In genomic region chr12:53961025-53961761, GRCh38 we compare ENCODE assay signal across 14 cellular contexts. TPM values are rescaled to one million over a fixed set of nuclear protein-coding genes. Genes with fewer than 3 reads are reported as not detected.
DNase-seq lines count a peak whose midpoint lies in the region; ATAC-seq, FAIRE-seq and TF ChIP-seq lines count a peak whose summit lies in the region.
"Had no signal": no experiment of that assay in that cellular context is flagged by ENCODE, and none has a peak within 500 bp of the region (broad histone marks: within the 10 kb centered on the region; RNA-seq: fewer than 3 reads in every experiment).

No MANE protein-coding gene starts in this region.

- H3K4me3 ChIP-seq in A549: no peak overlapping the region
- no peak overlapping the region for H3K4me3 ChIP-seq in WERI-Rb-1 (ENCODE audit: low read depth, low read length)
- H3K4me3 ChIP-seq in lower lobe of right lung: no peak overlapping the region
- H3K4me3 ChIP-seq: esophagus squamous epithelium had no signal

- H3K36me3 ChIP-seq in WERI-Rb-1: no peaks in the 10 kb centered on the region
- H3K36me3 ChIP-seq in lower lobe of right lung: no peaks in the 10 kb centered on the region
- H3K36me3 ChIP-seq: esophagus squamous epithelium had no signal

- H3K27ac ChIP-seq in A549: no peak overlapping the region
- H3K27ac ChIP-seq in WERI-Rb-1: no peak overlapping the region
- no peak overlapping the region for H3K27ac ChIP-seq in lower lobe of right lung
- H3K27ac ChIP-seq: esophagus squamous epithelium had no signal

- intact Hi-C loops in lower lobe of right lung (cut with DNase I): no loop called here

- CTCF ChIA-PET in A549 (lab: Yijun Ruan, JAX): interaction anchor here (0.6 to 2.6 kb wide), 10 partner anchors 8 to 259 kb away, joined by 3 to 9 read pairs (median 4); partner anchors contain the start of gene HOXC10

- H3K4me1 ChIP-seq in A549 (peaks cover 9% of the 10 kb centered on the region; the same call in 1 of the 3 replicates), lower lobe of right lung (peaks cover 6% of the 10 kb centered on the region)

- no peak for TF ChIP-seq EP300 in A549 (IDR thresholded peaks at IDR 0.05)

- no peak for TF ChIP-seq POLR2A in A549 (IDR thresholded peaks at IDR 0.05; ENCODE audit: low read length)

- no peak for FAIRE-seq in A549 (lab: Jason Lieb, UNC)

- H3K9me3 ChIP-seq in A549 (no peaks in the 10 kb centered on the region), WERI-Rb-1 (ENCODE audit: severe bottlenecking) (no peaks in the 10 kb centered on the region), lower lobe of right lung (no peaks in the 10 kb centered on the region)
- H3K9me3 ChIP-seq: esophagus squamous epithelium had no signal

- peaks cover 7% of the 10 kb centered on the region for H3K27me3 ChIP-seq in WERI-Rb-1 (ENCODE audit: insufficient read depth, low read depth, severe bottlenecking)
- H3K27me3 ChIP-seq in lower lobe of right lung (ENCODE audit: low read depth): peaks cover 100% of the 10 kb centered on the region

- peak; percentile 26 to 42; a peak in 3 of 5 replicates for TF ChIP-seq RAD21 in A549 (conservative IDR thresholded peaks at IDR 0.05 in 1 of 2, IDR thresholded peaks at IDR 0.05 in 1 of 2)

- in situ Hi-C loops in G401 (cut with HindIII; ENCODE audit: low sequenced_read_pairs): no loop called here

- DNase-seq in A549 (ENCODE audit: low read depth in 1 of 2, low spot score in 1 of 2) (no peak), WERI-Rb-1 (no peak), lower lobe of right lung (no peak), G401 (ENCODE audit: low spot score) (no peak)
- DNase-seq in activated CD4-positive, alpha-beta T cell treated with anti-CD3 and anti-CD28 coated beads for 1 hour: no peak
- DNase-seq: activated gamma-delta T cell treated with Interleukin-2 at 50 U/mL for 16 hours, Calu3, esophagus squamous epithelium, KBM-7, NCI-H146, NCI-H526 had no signal

- peak overlapping the region; percentile 1; the same call in 1 of the 3 replicates for H3K4me2 ChIP-seq in A549

- no peak for TF ChIP-seq CTCF in A549 (IDR thresholded peaks at IDR 0.05)
- 0 out of 2 replicates have a peak, but pooled peaks have one; percentile 15 for TF ChIP-seq CTCF in WERI-Rb-1 (IDR thresholded peaks at IDR 0.05; ENCODE audit: low read depth, low read length)
- no peak for TF ChIP-seq CTCF in lower lobe of right lung (IDR thresholded peaks at IDR 0.05)

- POLR2A ChIA-PET in A549 (lab: Yijun Ruan, JAX): no interaction called here

- peak; percentile 41 to 83; a peak in 4 of 6 replicates for ATAC-seq in A549
- ATAC-seq in lower lobe of right lung: peak; percentile 8 to 16
- ATAC-seq in HG03342 (IDR thresholded peaks at IDR 0.05; ENCODE audit: unreplicated experiment): no peak

- WGBS in A549 (ENCODE audit: missing lambda C conversion rate): 71% methylated on average over 46 of the region's 72 CpGs

TF ChIP-seq in A549, 52 proteins besides CTCF, POLR2A, EP300 and RAD21:
- peak; percentile 27; the same call in 2 of the 3 replicates for TF ChIP-seq SMC3 (IDR thresholded peaks at IDR 0.05)
- no peak for TF ChIP-seq KDM1A (IDR thresholded peaks at IDR 0.05; ENCODE audit: low read depth)
- no peak for TF ChIP-seq REST (IDR thresholded peaks at IDR 0.05)

RNA-seq across cellular contexts. Expression of gene HOXC12, which starts 6.5 kb away (rescaled TPM):
- polyA plus RNA-seq in A549 (2011; rRNA removed) (not detected in 2 replicates), A549 (2017; fragmentation: RNase III; extraction: RNeasy Plus Mini Kit Qiagen cat#74134 plus additional on column Dnase treatment) (not detected in 3 replicates)
- polyA plus RNA-seq in A549 (2012; cell fraction: cytosol; rRNA removed): 0.01 TPM in 1 of 2 replicates, not detected in the other
- 0.05 TPM in 1 of 2 replicates, not detected in the other for polyA plus RNA-seq in A549 (2012; cell fraction: nucleus; rRNA removed)
- 0.08 TPM in 1 of 2 replicates, not detected in the other for polyA minus RNA-seq in A549 (2011; rRNA and poly(A)+ RNA removed)
- total RNA-seq in lower lobe of right lung: not detected
- total RNA-seq in G401 (2014; rRNA removed; shearing (Covaris generic)): not detected in 2 replicates
- total RNA-seq: Calu3, esophagus squamous epithelium, omental fat pad, urinary bladder had no signal

RNA-seq across cellular contexts. Expression of gene HOXC11, which starts 11.7 kb away (rescaled TPM):
- polyA plus RNA-seq in A549 (2011; rRNA removed): 0.58 and 0.73 TPM in 2 replicates
- polyA plus RNA-seq in A549 (2012; cell fraction: cytosol; rRNA removed): 0.28 and 0.41 TPM in 2 replicates
- 0.40 and 0.78 TPM in 2 replicates for polyA plus RNA-seq in A549 (2012; cell fraction: nucleus; rRNA removed)
- 0.45 to 0.54 TPM (median 0.45 TPM) in 3 replicates for polyA plus RNA-seq in A549 (2017; fragmentation: RNase III; extraction: RNeasy Plus Mini Kit Qiagen cat#74134 plus additional on column Dnase treatment)
- 0.15 and 0.29 TPM in 2 replicates for polyA minus RNA-seq in A549 (2011; rRNA and poly(A)+ RNA removed)
- total RNA-seq in lower lobe of right lung: not detected
- total RNA-seq in G401 (2014; rRNA removed; shearing (Covaris generic)): 2.1 and 2.3 TPM in 2 replicates
- total RNA-seq: Calu3, esophagus squamous epithelium, omental fat pad had no signal

RNA-seq across cellular contexts. Expression of gene HOTAIR, which starts 13.6 kb away (rescaled TPM):
- polyA plus RNA-seq in A549 (2011; rRNA removed) (0.34 and 0.67 TPM in 2 replicates), A549 (2017; fragmentation: RNase III; extraction: RNeasy Plus Mini Kit Qiagen cat#74134 plus additional on column Dnase treatment) (0.35 to 0.71 TPM (median 0.71 TPM) in 3 replicates)
- 0.13 and 0.19 TPM in 2 replicates for polyA plus RNA-seq in A549 (2012; cell fraction: cytosol; rRNA removed)
- 0.12 and 0.23 TPM in 2 replicates for polyA plus RNA-seq in A549 (2012; cell fraction: nucleus; rRNA removed)
- polyA minus RNA-seq in A549 (2011; rRNA and poly(A)+ RNA removed): 0.15 and 0.17 TPM in 2 replicates
- total RNA-seq in lower lobe of right lung: not detected
- total RNA-seq in G401 (2014; rRNA removed; shearing (Covaris generic)): 4.1 and 15.0 TPM in 2 replicates
- total RNA-seq: Calu3, esophagus squamous epithelium had no signal

RNA-seq across cellular contexts. Expression of gene HOXC13, which starts 22.6 kb away (rescaled TPM):
- polyA plus RNA-seq in A549 (2011; rRNA removed): 3.9 and 6.4 TPM in 2 replicates
- 7.2 and 8.4 TPM in 2 replicates for polyA plus RNA-seq in A549 (2012; cell fraction: cytosol; rRNA removed)
- polyA plus RNA-seq in A549 (2012; cell fraction: nucleus; rRNA removed): 5.6 and 6.1 TPM in 2 replicates
- 6.5 to 9.3 TPM (median 7.5 TPM) in 3 replicates for polyA plus RNA-seq in A549 (2017; fragmentation: RNase III; extraction: RNeasy Plus Mini Kit Qiagen cat#74134 plus additional on column Dnase treatment)
- 4.0 and 4.3 TPM in 2 replicates for polyA minus RNA-seq in A549 (2011; rRNA and poly(A)+ RNA removed)
- not detected for total RNA-seq in lower lobe of right lung
- 8.2 and 13.2 TPM in 2 replicates for total RNA-seq in G401 (2014; rRNA removed; shearing (Covaris generic))
- total RNA-seq: Calu3, omental fat pad, urinary bladder had no signal

RNA-seq across cellular contexts. Expression of gene HOXC10, which starts 23.8 kb away (rescaled TPM):
- 2.5 and 2.9 TPM in 2 replicates for polyA plus RNA-seq in A549 (2011; rRNA removed)
- 2.3 and 2.4 TPM in 2 replicates for polyA plus RNA-seq in A549 (2012; cell fraction: cytosol; rRNA removed)
- 1.7 and 2.0 TPM in 2 replicates for polyA plus RNA-seq in A549 (2012; cell fraction: nucleus; rRNA removed)
- polyA plus RNA-seq in A549 (2017; fragmentation: RNase III; extraction: RNeasy Plus Mini Kit Qiagen cat#74134 plus additional on column Dnase treatment): 2.1 to 4.3 TPM (median 3.2 TPM) in 3 replicates
- 0.54 and 1.4 TPM in 2 replicates for polyA minus RNA-seq in A549 (2011; rRNA and poly(A)+ RNA removed)
- not detected for total RNA-seq in lower lobe of right lung
- 16.7 and 48.6 TPM in 2 replicates for total RNA-seq in G401 (2014; rRNA removed; shearing (Covaris generic))
- total RNA-seq: omental fat pad had no signal
